Comparison of ENCODE assay signal across 21 cellular contexts in genomic region chr7:29502133-29502532, GRCh38.
"Had no signal": no experiment of that assay in that cellular context is flagged by ENCODE, and none has a peak within 500 bp of the region (broad histone marks: within the 10 kb centered on the region; RNA-seq: fewer than 3 reads in every experiment).

No MANE protein-coding gene starts in this region.

- ATAC-seq: naive thymus-derived CD4-positive, alpha-beta T cell; psoas muscle; sciatic nerve had no signal

- DNase-seq: cerebellar nuclear complex; esophagus squamous epithelium; foreskin fibroblast; heart right ventricle; hypothalamus; islet precursor cell; left ventricle myocardium inferior; mesendoderm; naive thymus-derived CD4-positive, alpha-beta T cell; nephron progenitor cell; psoas muscle; retina; spleen; stimulated activated CD4-positive, alpha-beta T cell treated with anti-CD3 and anti-CD28 coated beads, Interleukin-2, amount 100 ng/mL, for 24 hours; stimulated activated CD4-positive, alpha-beta T cell treated with anti-CD3 and anti-CD28 coated beads, Interleukin-4, amount 100 ng/mL, for 4 hours; stimulated activated naive CD4-positive, alpha-beta T cell treated with Interleukin-2 at 50 U/mL for 16 hours; trophoblast cell had no signal

- H3K27ac Mint-ChIP-seq: dendritic cell treated with granulocyte-macrophage colony-stimulating factor and Interleukin-4, amounts not matched to agents 40 ng/mL and 50 ng/mL, for 4 days; naive thymus-derived CD4-positive, alpha-beta T cell; nephron progenitor cell had no signal

- H3K27me3 Mint-ChIP-seq: dendritic cell treated with granulocyte-macrophage colony-stimulating factor and Interleukin-4, amounts not matched to agents 40 ng/mL and 50 ng/mL, for 4 days had no signal

- H3K4me1 ChIP-seq: esophagus squamous epithelium, left ventricle myocardium inferior, psoas muscle, spleen had no signal

- H3K27me3 ChIP-seq: esophagus squamous epithelium, heart right ventricle, neutrophil, spleen had no signal

- H3K36me3 Mint-ChIP-seq: naive thymus-derived CD4-positive, alpha-beta T cell had no signal

- H3K36me3 ChIP-seq: neutrophil had no signal

- H3K4me1 Mint-ChIP-seq: naive thymus-derived CD4-positive, alpha-beta T cell had no signal

- H3K27ac ChIP-seq: esophagus squamous epithelium, heart right ventricle, left ventricle myocardium inferior, neutrophil, psoas muscle, spleen had no signal

- H3K4me3 ChIP-seq: esophagus squamous epithelium, heart right ventricle, left ventricle myocardium inferior, lung, psoas muscle, spleen had no signal

- H3K4me3 Mint-ChIP-seq: dendritic cell treated with granulocyte-macrophage colony-stimulating factor and Interleukin-4, amounts not matched to agents 40 ng/mL and 50 ng/mL, for 4 days; naive thymus-derived CD4-positive, alpha-beta T cell; nephron progenitor cell had no signal

- H3K9me3 ChIP-seq: esophagus squamous epithelium, heart right ventricle, left ventricle myocardium inferior, neutrophil, psoas muscle, spleen had no signal

- H3K9me3 Mint-ChIP-seq: dendritic cell treated with granulocyte-macrophage colony-stimulating factor and Interleukin-4, amounts not matched to agents 40 ng/mL and 50 ng/mL, for 4 days; nephron progenitor cell had no signal
